In genomic region chrX:48597353-48598264, GRCh38 we compare ENCODE assay signal across 8 cellular contexts. TPM values are rescaled to one million over a fixed set of nuclear protein-coding genes. Genes with fewer than 3 reads are reported as not detected.
A peak's percentile ranks its signal among the peaks of the same experiment; 100 is the strongest.
DNase-seq lines count a peak whose midpoint lies in the region; ATAC-seq and TF ChIP-seq lines count a peak whose summit lies in the region.

Gene WDR13, plus strand, starts transcription at chrX:48597492. Its CDS starts 505 bp downstream, at chrX:48597997.

- DNase-seq in Caki2 (ENCODE audit: low read depth) (peak; percentile 92), OCI-M2 (lab: John Stamatoyannopoulos, UW; ENCODE audit: unreplicated experiment) (peak; percentile 83), activated T-cell treated with anti-CD3 and anti-CD28 coated beads for 4 hours (peak; percentile 80), epidermal melanocyte (ENCODE audit: insufficient read length, low spot score) (peak; percentile 82), middle frontal gyrus (ENCODE audit: extremely low spot score, low spot score) (peak; percentile 72)
- DNase-seq in stimulated activated CD8-positive, alpha-beta memory T cell treated with anti-CD3 and anti-CD28 coated beads, Interleukin-2, amount 100 ng/mL, for 1 hour (ENCODE audit: low read depth in 2 of 2): peak; percentile 75 to 84

- peak; percentile 75 for ATAC-seq in GM21447 (IDR thresholded peaks at IDR 0.05; ENCODE audit: unreplicated experiment)

- TF ChIP-seq EP300 in Ishikawa (IDR thresholded peaks at IDR 0.05; ENCODE audit: borderline replicate concordance): no peak

- no peak for TF ChIP-seq RAD21 in Ishikawa (IDR thresholded peaks at IDR 0.05; ENCODE audit: low read depth)

- in situ Hi-C loops in Caki2 (cut with HindIII; ENCODE audit: low pct_unique_long_range_greater_than_20kb, low sequenced_read_pairs): no loop called here

TF ChIP-seq in Ishikawa, 13 proteins besides CTCF, POLR2A, EP300 and RAD21:
- TF ChIP-seq FOXM1 (IDR thresholded peaks at IDR 0.05; ENCODE audit: borderline replicate concordance, low read depth) (no peak), EGR1 (IDR thresholded peaks at IDR 0.05) (peak; percentile 79), TAF1 (IDR thresholded peaks at IDR 0.05; ENCODE audit: low read depth) (peak; percentile 47; the same call in 1 of the 2 replicates), USF1 (IDR thresholded peaks at IDR 0.05) (no peak), TCF12 (IDR thresholded peaks at IDR 0.05; ENCODE audit: low read depth) (0 out of 2 replicates have a peak, but pooled peaks have one; percentile 13), NFIC (IDR thresholded peaks at IDR 0.05) (0 out of 2 replicates have a peak, but pooled peaks have one; percentile 26), REST (IDR thresholded peaks at IDR 0.05; ENCODE audit: low read depth) (no peak), MAX (IDR thresholded peaks at IDR 0.05) (peak; percentile 58; the same call in 1 of the 2 replicates), CREB1 (IDR thresholded peaks at IDR 0.05; ENCODE audit: low read depth) (0 out of 2 replicates have a peak, but pooled peaks have one; percentile 8), TEAD4 (IDR thresholded peaks at IDR 0.05) (peak; percentile 20; the same call in 1 of the 2 replicates), YY1 (IDR thresholded peaks at IDR 0.05; ENCODE audit: low read depth) (peak; percentile 96), CEBPB (IDR thresholded peaks at IDR 0.05) (no peak), ZBTB7A (IDR thresholded peaks at IDR 0.05; ENCODE audit: low read depth) (no peak)

RNA-seq across cellular contexts. Expression of gene WDR13, which starts in this region (rescaled TPM):
- total RNA-seq in Caki2 (2014; rRNA removed; shearing (Covaris generic); ENCODE audit: low replicate concordance): 70.4 and 125 TPM in 2 replicates

Comparison
In these comparisons a context has a peak if more than half of its experiments do, and no peak if none do; other contexts are left out.
1. Peak in every context shown above with its lines: DNase-seq and ATAC-seq.